8 cellular contexts compared by ENCODE assay signal in genomic region chr7:131226116-131226562, GRCh38.
DNase-seq lines count a peak whose midpoint lies in the region; ATAC-seq and TF ChIP-seq lines count a peak whose summit lies in the region.
"Had no signal": no experiment of that assay in that cellular context is flagged by ENCODE, and none has a peak within 500 bp of the region (broad histone marks: within the 10 kb centered on the region; RNA-seq: fewer than 3 reads in every experiment).

No MANE protein-coding gene starts in this region.

- H3K27me3 ChIP-seq in OCI-LY3 (ENCODE audit: low read depth, low read length) (no peaks in the 10 kb centered on the region), smooth muscle cell (ENCODE audit: low read depth) (no peaks in the 10 kb centered on the region), SJCRH30 (no peaks in the 10 kb centered on the region), adrenal gland (no peaks in the 10 kb centered on the region)

- H3K9me3 ChIP-seq in OCI-LY3 (ENCODE audit: insufficient read depth, low read length) (no peaks in the 10 kb centered on the region), smooth muscle cell (replicated peaks; ENCODE audit: low read depth) (no peaks in the 10 kb centered on the region), SJCRH30 (replicated peaks) (no peaks in the 10 kb centered on the region), adrenal gland (replicated peaks in 1 of 3) (no peaks in the 10 kb centered on the region)

- no peak for TF ChIP-seq CTCF in OCI-LY3 (IDR thresholded peaks at IDR 0.05; ENCODE audit: low read depth, low read length)
- no peak for TF ChIP-seq CTCF in glutamatergic neuron (IDR thresholded peaks at IDR 0.05; ENCODE audit: partially characterized antibody, unreplicated experiment)
- no peak for TF ChIP-seq CTCF in smooth muscle cell (IDR thresholded peaks at IDR 0.05; ENCODE audit: borderline replicate concordance, insufficient read depth, poor library complexity, severe bottlenecking)
- no peak for TF ChIP-seq CTCF in adrenal gland (IDR thresholded peaks at IDR 0.05)

- H3K79me2 ChIP-seq in OCI-LY3 (ENCODE audit: low read length), result no peaks in the 10 kb centered on the region
- H3K79me2 ChIP-seq in smooth muscle cell (ENCODE audit: low read depth), result no peaks in the 10 kb centered on the region

- intact Hi-C loops in adrenal gland (cut with DNase I), result no loop called here

- H3K9ac ChIP-seq in OCI-LY3 (ENCODE audit: low read length) (peak overlapping the region; percentile 16; the same call in 1 of the 2 replicates), smooth muscle cell (ENCODE audit: low read depth) (no peak overlapping the region)

- H3K27ac ChIP-seq in OCI-LY3 (ENCODE audit: low read length), result 0 out of 2 replicates have a peak overlapping the region, but pooled peaks have one; percentile 3
- H3K27ac ChIP-seq in smooth muscle cell (ENCODE audit: low read depth), result peak overlapping the region; percentile 2
- H3K27ac ChIP-seq in SJCRH30, result no peak overlapping the region
- peak overlapping the region in 2 of 5 donors; percentile 49 to 61 for H3K27ac ChIP-seq in adrenal gland

- DNase-seq in glutamatergic neuron (no peak), smooth muscle cell (lab: John Stamatoyannopoulos, UW; ENCODE audit: unreplicated experiment) (no peak), NCI-H2029 (lab: John Stamatoyannopoulos, UW) (no peak), SJCRH30 (no peak), adrenal gland (no peak)
- DNase-seq: GOT3 had no signal

- H2AFZ ChIP-seq in OCI-LY3 (ENCODE audit: low read depth, low read length), result peak overlapping the region; percentile 84
- H2AFZ ChIP-seq in smooth muscle cell (ENCODE audit: low read depth), result peak overlapping the region; percentile 67

- H3K4me2 ChIP-seq in OCI-LY3 (ENCODE audit: low read length) (peak overlapping the region; percentile 60), smooth muscle cell (no peak overlapping the region)

- 49% methylated on average over 3 of the region's 3 CpGs for WGBS in smooth muscle cell (ENCODE audit: low lambda C conversion rate)
- 72 to 90% (median 87%) methylated on average over 3 of the region's 3 CpGs for WGBS in adrenal gland, 4 donors

- peaks cover 1% of the 10 kb centered on the region for H3K27me3 Mint-ChIP-seq in glutamatergic neuron (ENCODE audit: unreplicated experiment)

- no peak for TF ChIP-seq POLR2A in adrenal gland (IDR thresholded peaks at IDR 0.05)

- peak; percentile 49 for ATAC-seq in GM21529 (IDR thresholded peaks at IDR 0.05; ENCODE audit: unreplicated experiment)

- no peaks in the 10 kb centered on the region for H3K36me3 Mint-ChIP-seq in glutamatergic neuron (ENCODE audit: unreplicated experiment)

- peaks cover 6% of the 10 kb centered on the region for H3K9me3 Mint-ChIP-seq in glutamatergic neuron (ENCODE audit: unreplicated experiment)

- peak overlapping the region; percentile 72 for H3K27ac Mint-ChIP-seq in glutamatergic neuron (ENCODE audit: unreplicated experiment)

- H3K4me3 ChIP-seq in OCI-LY3 (ENCODE audit: low read length) (peak overlapping the region; percentile 25; the same call in 1 of the 2 replicates), smooth muscle cell (peak overlapping the region; percentile 5), SJCRH30 (no peak overlapping the region), adrenal gland (no peak overlapping the region)

- no peak overlapping the region for H3K4me3 Mint-ChIP-seq in glutamatergic neuron (ENCODE audit: unreplicated experiment)

- H3F3A ChIP-seq in smooth muscle cell (ENCODE audit: low read depth), result no peaks in the 10 kb centered on the region

- peaks cover 6% of the 10 kb centered on the region for H3K4me1 Mint-ChIP-seq in glutamatergic neuron (ENCODE audit: low read depth, unreplicated experiment)

- no peaks in the 10 kb centered on the region for H4K20me1 ChIP-seq in OCI-LY3 (ENCODE audit: insufficient read depth, low read length)
- H4K20me1 ChIP-seq in smooth muscle cell (ENCODE audit: low read depth), result no peaks in the 10 kb centered on the region

- peaks cover 13% of the 10 kb centered on the region for H3K4me1 ChIP-seq in OCI-LY3 (ENCODE audit: low read length)
- H3K4me1 ChIP-seq in smooth muscle cell (ENCODE audit: low read depth), result no peaks in the 10 kb centered on the region
- H3K4me1 ChIP-seq in SJCRH30, result peaks cover 3% of the 10 kb centered on the region; the same call in 1 of the 2 replicates
- H3K4me1 ChIP-seq in adrenal gland (replicated peaks in 1 of 2), result peaks cover 0 to 10% of the 10 kb centered on the region in 2 donors

- H3K36me3 ChIP-seq in OCI-LY3 (replicated peaks; ENCODE audit: low read depth, low read length) (no peaks in the 10 kb centered on the region), smooth muscle cell (ENCODE audit: low read depth) (no peaks in the 10 kb centered on the region), SJCRH30 (no peaks in the 10 kb centered on the region), adrenal gland (replicated peaks in 1 of 2) (no peaks in the 10 kb centered on the region)

Comparison
In these comparisons a context has a peak if more than half of its experiments do, and no peak if none do; other contexts are left out.
1. H3K4me3 ChIP-seq: peak in OCI-LY3 (single experiment) and smooth muscle cell (single experiment); none in SJCRH30 (single experiment) and adrenal gland (0 of 4).